ENCODE assay signal across 10 cellular contexts in genomic region chr12:24240707-24241106, GRCh38.
"Had no signal": no experiment of that assay in that cellular context is flagged by ENCODE, and none has a peak within 500 bp of the region (broad histone marks: within the 10 kb centered on the region; RNA-seq: fewer than 3 reads in every experiment).

No MANE protein-coding gene starts in this region.

- H3K4me3 Mint-ChIP-seq: H9, HFFc6 had no signal

- DNase-seq: GM23248, GOT3, H9, HCEC 1CT, HFFc6, IMR-90, KG1 had no signal

- H3K27ac ChIP-seq: GM23248, HL-60 had no signal

- H3K27ac Mint-ChIP-seq: H9, HFFc6 had no signal

- FAIRE-seq: H54 had no signal

- H3K4me3 ChIP-seq: GM23248, K562 had no signal

- H3K9ac ChIP-seq: GM23248 had no signal

- H3K9me3 Mint-ChIP-seq: H9 had no signal
